1 cellular context compared by ENCODE assay signal in the genomic region with DNA sequence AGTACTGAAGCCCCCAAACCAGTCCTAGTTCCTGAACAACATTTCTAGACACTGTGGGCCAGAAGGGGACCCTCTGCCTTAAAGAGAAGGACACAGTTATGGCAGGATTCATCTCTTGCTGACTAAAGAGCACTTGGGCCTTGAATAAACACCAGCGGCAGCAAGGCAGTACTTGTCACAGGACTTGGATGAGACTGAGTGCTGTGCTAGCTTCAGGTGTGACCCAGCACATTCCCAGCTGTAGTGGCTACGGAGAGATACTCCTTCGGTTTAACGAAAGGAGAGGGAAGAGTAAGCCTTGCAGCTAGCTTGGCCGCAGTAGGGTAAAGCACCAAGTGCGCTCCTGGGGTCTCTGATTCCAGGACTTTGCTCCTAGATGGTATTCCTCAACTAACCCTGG.
TF ChIP-seq lines count a peak whose summit lies in the region.

No MANE protein-coding gene starts in this region.

TF ChIP-seq in H1, 55 proteins besides CTCF, POLR2A, EP300 and RAD21:
- TF ChIP-seq HDAC6 (IDR thresholded peaks at IDR 0.05; ENCODE audit: low read depth, low read length) (no peak), SAP30 (IDR thresholded peaks at IDR 0.05; ENCODE audit: insufficient read depth, insufficient replicate concordance, low read length) (no peak)
- TF ChIP-seq, protein P1, sequence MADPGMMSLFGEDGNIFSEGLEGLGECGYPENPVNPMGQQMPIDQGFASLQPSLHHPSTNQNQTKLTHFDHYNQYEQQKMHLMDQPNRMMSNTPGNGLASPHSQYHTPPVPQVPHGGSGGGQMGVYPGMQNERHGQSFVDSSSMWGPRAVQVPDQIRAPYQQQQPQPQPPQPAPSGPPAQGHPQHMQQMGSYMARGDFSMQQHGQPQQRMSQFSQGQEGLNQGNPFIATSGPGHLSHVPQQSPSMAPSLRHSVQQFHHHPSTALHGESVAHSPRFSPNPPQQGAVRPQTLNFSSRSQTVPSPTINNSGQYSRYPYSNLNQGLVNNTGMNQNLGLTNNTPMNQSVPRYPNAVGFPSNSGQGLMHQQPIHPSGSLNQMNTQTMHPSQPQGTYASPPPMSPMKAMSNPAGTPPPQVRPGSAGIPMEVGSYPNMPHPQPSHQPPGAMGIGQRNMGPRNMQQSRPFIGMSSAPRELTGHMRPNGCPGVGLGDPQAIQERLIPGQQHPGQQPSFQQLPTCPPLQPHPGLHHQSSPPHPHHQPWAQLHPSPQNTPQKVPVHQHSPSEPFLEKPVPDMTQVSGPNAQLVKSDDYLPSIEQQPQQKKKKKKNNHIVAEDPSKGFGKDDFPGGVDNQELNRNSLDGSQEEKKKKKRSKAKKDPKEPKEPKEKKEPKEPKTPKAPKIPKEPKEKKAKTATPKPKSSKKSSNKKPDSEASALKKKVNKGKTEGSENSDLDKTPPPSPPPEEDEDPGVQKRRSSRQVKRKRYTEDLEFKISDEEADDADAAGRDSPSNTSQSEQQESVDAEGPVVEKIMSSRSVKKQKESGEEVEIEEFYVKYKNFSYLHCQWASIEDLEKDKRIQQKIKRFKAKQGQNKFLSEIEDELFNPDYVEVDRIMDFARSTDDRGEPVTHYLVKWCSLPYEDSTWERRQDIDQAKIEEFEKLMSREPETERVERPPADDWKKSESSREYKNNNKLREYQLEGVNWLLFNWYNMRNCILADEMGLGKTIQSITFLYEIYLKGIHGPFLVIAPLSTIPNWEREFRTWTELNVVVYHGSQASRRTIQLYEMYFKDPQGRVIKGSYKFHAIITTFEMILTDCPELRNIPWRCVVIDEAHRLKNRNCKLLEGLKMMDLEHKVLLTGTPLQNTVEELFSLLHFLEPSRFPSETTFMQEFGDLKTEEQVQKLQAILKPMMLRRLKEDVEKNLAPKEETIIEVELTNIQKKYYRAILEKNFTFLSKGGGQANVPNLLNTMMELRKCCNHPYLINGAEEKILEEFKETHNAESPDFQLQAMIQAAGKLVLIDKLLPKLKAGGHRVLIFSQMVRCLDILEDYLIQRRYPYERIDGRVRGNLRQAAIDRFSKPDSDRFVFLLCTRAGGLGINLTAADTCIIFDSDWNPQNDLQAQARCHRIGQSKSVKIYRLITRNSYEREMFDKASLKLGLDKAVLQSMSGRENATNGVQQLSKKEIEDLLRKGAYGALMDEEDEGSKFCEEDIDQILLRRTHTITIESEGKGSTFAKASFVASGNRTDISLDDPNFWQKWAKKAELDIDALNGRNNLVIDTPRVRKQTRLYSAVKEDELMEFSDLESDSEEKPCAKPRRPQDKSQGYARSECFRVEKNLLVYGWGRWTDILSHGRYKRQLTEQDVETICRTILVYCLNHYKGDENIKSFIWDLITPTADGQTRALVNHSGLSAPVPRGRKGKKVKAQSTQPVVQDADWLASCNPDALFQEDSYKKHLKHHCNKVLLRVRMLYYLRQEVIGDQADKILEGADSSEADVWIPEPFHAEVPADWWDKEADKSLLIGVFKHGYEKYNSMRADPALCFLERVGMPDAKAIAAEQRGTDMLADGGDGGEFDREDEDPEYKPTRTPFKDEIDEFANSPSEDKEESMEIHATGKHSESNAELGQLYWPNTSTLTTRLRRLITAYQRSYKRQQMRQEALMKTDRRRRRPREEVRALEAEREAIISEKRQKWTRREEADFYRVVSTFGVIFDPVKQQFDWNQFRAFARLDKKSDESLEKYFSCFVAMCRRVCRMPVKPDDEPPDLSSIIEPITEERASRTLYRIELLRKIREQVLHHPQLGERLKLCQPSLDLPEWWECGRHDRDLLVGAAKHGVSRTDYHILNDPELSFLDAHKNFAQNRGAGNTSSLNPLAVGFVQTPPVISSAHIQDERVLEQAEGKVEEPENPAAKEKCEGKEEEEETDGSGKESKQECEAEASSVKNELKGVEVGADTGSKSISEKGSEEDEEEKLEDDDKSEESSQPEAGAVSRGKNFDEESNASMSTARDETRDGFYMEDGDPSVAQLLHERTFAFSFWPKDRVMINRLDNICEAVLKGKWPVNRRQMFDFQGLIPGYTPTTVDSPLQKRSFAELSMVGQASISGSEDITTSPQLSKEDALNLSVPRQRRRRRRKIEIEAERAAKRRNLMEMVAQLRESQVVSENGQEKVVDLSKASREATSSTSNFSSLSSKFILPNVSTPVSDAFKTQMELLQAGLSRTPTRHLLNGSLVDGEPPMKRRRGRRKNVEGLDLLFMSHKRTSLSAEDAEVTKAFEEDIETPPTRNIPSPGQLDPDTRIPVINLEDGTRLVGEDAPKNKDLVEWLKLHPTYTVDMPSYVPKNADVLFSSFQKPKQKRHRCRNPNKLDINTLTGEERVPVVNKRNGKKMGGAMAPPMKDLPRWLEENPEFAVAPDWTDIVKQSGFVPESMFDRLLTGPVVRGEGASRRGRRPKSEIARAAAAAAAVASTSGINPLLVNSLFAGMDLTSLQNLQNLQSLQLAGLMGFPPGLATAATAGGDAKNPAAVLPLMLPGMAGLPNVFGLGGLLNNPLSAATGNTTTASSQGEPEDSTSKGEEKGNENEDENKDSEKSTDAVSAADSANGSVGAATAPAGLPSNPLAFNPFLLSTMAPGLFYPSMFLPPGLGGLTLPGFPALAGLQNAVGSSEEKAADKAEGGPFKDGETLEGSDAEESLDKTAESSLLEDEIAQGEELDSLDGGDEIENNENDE (IDR thresholded peaks at IDR 0.05; ENCODE audit: insufficient replicate concordance, low read length) = no peak
